In genomic region chr10:54947605-54948004, GRCh38 we compare ENCODE assay signal across 28 cellular contexts.
"Had no signal": no experiment of that assay in that cellular context is flagged by ENCODE, and none has a peak within 500 bp of the region (broad histone marks: within the 10 kb centered on the region; RNA-seq: fewer than 3 reads in every experiment).

No MANE protein-coding gene starts in this region.

- H3K27ac Mint-ChIP-seq: stimulated activated effector memory CD8-positive, alpha-beta T cell treated with anti-CD3 and anti-CD28 coated beads, Interleukin-12 subunit alpha, Interleukin-12 subunit beta, amount 100 ng/mL, for 72 hours; stimulated activated memory B cell treated with anti-CD40 and anti-IgM and Interleukin-4, amounts not matched to agents 10 μg/mL and 1 μg/mL and 100 μg/mL, for 72 hours; stimulated activated naive B cell treated with anti-CD40 and anti-IgM and Interleukin-4, amounts not matched to agents 10 μg/mL and 1 μg/mL and 100 μg/mL, for 72 hours; stimulated activated naive CD8-positive, alpha-beta T cell treated with anti-CD3 and anti-CD28 coated beads, Interleukin-15, Interleukin-2, amounts not matched to agents 100 ng/mL and 50 ng/mL, for 24 hours; type B pancreatic cell had no signal

- DNase-seq: stimulated activated CD4-positive, alpha-beta T cell treated with anti-CD3 and anti-CD28 coated beads, Interleukin-2, amount 100 ng/mL, for 48 hours; stimulated activated CD4-positive, alpha-beta T cell treated with anti-CD3 and anti-CD28 coated beads, Interleukin-4, amount 100 ng/mL, for 1 hour; stimulated activated CD4-positive, alpha-beta T cell treated with anti-CD3 and anti-CD28 coated beads, Interleukin-4, amount 100 ng/mL, for 24 hours; stimulated activated CD4-positive, alpha-beta T cell treated with anti-CD3 and anti-CD28 coated beads, Interleukin-4, amount 100 ng/mL, for 4 hours; stimulated activated CD8-positive, alpha-beta memory T cell treated with anti-CD3 and anti-CD28 coated beads, Interleukin-4, amount 100 ng/mL, for 48 hours; stimulated activated naive B cell treated with anti-CD40 and anti-IgM and Interleukin-4, amounts not matched to agents 10 μg/mL and 1 μg/mL and 100 μg/mL, for 72 hours; stimulated activated naive CD4-positive, alpha-beta T cell; stimulated activated naive CD4-positive, alpha-beta T cell treated with Interleukin-2 at 50 U/mL for 16 hours; stimulated activated naive CD8-positive, alpha-beta T cell treated with anti-CD3 and anti-CD28 coated beads, Interleukin-15, Interleukin-2, amounts not matched to agents 100 U/mL and 50 U/mL, for 24 hours; stomach; substantia nigra; testis; thyroid gland; tibial artery; transverse colon; trophoblast cell; upper lobe of left lung; upper lobe of right lung; uterus had no signal

- H3K4me3 Mint-ChIP-seq: stimulated activated effector memory CD8-positive, alpha-beta T cell treated with anti-CD3 and anti-CD28 coated beads, Interleukin-12 subunit alpha, Interleukin-12 subunit beta, amount 100 ng/mL, for 72 hours; stimulated activated memory B cell treated with anti-CD40 and anti-IgM and Interleukin-4, amounts not matched to agents 10 μg/mL and 1 μg/mL and 100 μg/mL, for 72 hours; stimulated activated naive B cell treated with anti-CD40 and anti-IgM and Interleukin-4, amounts not matched to agents 10 μg/mL and 1 μg/mL and 100 μg/mL, for 72 hours; stimulated activated naive CD8-positive, alpha-beta T cell treated with anti-CD3 and anti-CD28 coated beads, Interleukin-15, Interleukin-2, amounts not matched to agents 100 ng/mL and 50 ng/mL, for 24 hours; type B pancreatic cell had no signal

- ATAC-seq: stimulated activated effector memory CD8-positive, alpha-beta T cell treated with anti-CD3 and anti-CD28 coated beads, Interleukin-12 subunit alpha, Interleukin-12 subunit beta, amount 100 ng/mL, for 72 hours; stimulated activated memory B cell treated with anti-CD40 and anti-IgM and Interleukin-4, amounts not matched to agents 10 μg/mL and 1 μg/mL and 100 μg/mL, for 72 hours; stimulated activated naive B cell treated with anti-CD40 and anti-IgM and Interleukin-4, amounts not matched to agents 10 μg/mL and 1 μg/mL and 100 μg/mL, for 72 hours; stimulated activated naive CD8-positive, alpha-beta T cell treated with anti-CD3 and anti-CD28 coated beads, Interleukin-15, Interleukin-2, amounts not matched to agents 100 U/mL and 50 U/mL, for 24 hours; upper lobe of right lung had no signal

- FAIRE-seq: urothelium cell line had no signal

- H3K4me1 ChIP-seq: stomach, suprapubic skin, testis, thyroid gland, tibial artery, tibial nerve, transverse colon, upper lobe of left lung, upper lobe of right lung, uterus, vagina had no signal

- H3K4me1 Mint-ChIP-seq: stimulated activated effector memory CD8-positive, alpha-beta T cell treated with anti-CD3 and anti-CD28 coated beads, Interleukin-12 subunit alpha, Interleukin-12 subunit beta, amount 100 ng/mL, for 72 hours; stimulated activated memory B cell treated with anti-CD40 and anti-IgM and Interleukin-4, amounts not matched to agents 10 μg/mL and 1 μg/mL and 100 μg/mL, for 72 hours; stimulated activated naive B cell treated with anti-CD40 and anti-IgM and Interleukin-4, amounts not matched to agents 10 μg/mL and 1 μg/mL and 100 μg/mL, for 72 hours had no signal

- H3K9me3 ChIP-seq: stomach, suprapubic skin, testis, thoracic aorta, thyroid gland, tibial artery, tibial nerve, transverse colon, upper lobe of left lung, upper lobe of right lung, uterus, vagina had no signal

- H3K27me3 Mint-ChIP-seq: stimulated activated memory B cell treated with anti-CD40 and anti-IgM and Interleukin-4, amounts not matched to agents 10 μg/mL and 1 μg/mL and 100 μg/mL, for 72 hours; stimulated activated naive B cell treated with anti-CD40 and anti-IgM and Interleukin-4, amounts not matched to agents 10 μg/mL and 1 μg/mL and 100 μg/mL, for 72 hours; stimulated activated naive CD8-positive, alpha-beta T cell treated with anti-CD3 and anti-CD28 coated beads, Interleukin-15, Interleukin-2, amounts not matched to agents 100 ng/mL and 50 ng/mL, for 24 hours; type B pancreatic cell had no signal

- H3K27ac ChIP-seq: stomach, suprapubic skin, testis, thoracic aorta, thyroid gland, tibial artery, tibial nerve, transverse colon, upper lobe of left lung, upper lobe of right lung, uterus, vagina had no signal

- H3K4me3 ChIP-seq: stomach, suprapubic skin, testis, thoracic aorta, thyroid gland, tibial artery, tibial nerve, transverse colon, upper lobe of left lung, upper lobe of right lung, uterus, vagina had no signal

- H3K27me3 ChIP-seq: stomach, suprapubic skin, testis, thyroid gland, tibial artery, tibial nerve, transverse colon, upper lobe of left lung, upper lobe of right lung, uterus, vagina had no signal

- H3K9me3 Mint-ChIP-seq: stimulated activated memory B cell treated with anti-CD40 and anti-IgM and Interleukin-4, amounts not matched to agents 10 μg/mL and 1 μg/mL and 100 μg/mL, for 72 hours; type B pancreatic cell had no signal

- H3K36me3 Mint-ChIP-seq: stimulated activated effector memory CD8-positive, alpha-beta T cell treated with anti-CD3 and anti-CD28 coated beads, Interleukin-12 subunit alpha, Interleukin-12 subunit beta, amount 100 ng/mL, for 72 hours; stimulated activated memory B cell treated with anti-CD40 and anti-IgM and Interleukin-4, amounts not matched to agents 10 μg/mL and 1 μg/mL and 100 μg/mL, for 72 hours; stimulated activated naive B cell treated with anti-CD40 and anti-IgM and Interleukin-4, amounts not matched to agents 10 μg/mL and 1 μg/mL and 100 μg/mL, for 72 hours; type B pancreatic cell had no signal

- H3K36me3 ChIP-seq: stomach, suprapubic skin, thoracic aorta, thyroid gland, tibial artery, tibial nerve, transverse colon, upper lobe of left lung, upper lobe of right lung, uterus, vagina had no signal
